In the genomic region with DNA sequence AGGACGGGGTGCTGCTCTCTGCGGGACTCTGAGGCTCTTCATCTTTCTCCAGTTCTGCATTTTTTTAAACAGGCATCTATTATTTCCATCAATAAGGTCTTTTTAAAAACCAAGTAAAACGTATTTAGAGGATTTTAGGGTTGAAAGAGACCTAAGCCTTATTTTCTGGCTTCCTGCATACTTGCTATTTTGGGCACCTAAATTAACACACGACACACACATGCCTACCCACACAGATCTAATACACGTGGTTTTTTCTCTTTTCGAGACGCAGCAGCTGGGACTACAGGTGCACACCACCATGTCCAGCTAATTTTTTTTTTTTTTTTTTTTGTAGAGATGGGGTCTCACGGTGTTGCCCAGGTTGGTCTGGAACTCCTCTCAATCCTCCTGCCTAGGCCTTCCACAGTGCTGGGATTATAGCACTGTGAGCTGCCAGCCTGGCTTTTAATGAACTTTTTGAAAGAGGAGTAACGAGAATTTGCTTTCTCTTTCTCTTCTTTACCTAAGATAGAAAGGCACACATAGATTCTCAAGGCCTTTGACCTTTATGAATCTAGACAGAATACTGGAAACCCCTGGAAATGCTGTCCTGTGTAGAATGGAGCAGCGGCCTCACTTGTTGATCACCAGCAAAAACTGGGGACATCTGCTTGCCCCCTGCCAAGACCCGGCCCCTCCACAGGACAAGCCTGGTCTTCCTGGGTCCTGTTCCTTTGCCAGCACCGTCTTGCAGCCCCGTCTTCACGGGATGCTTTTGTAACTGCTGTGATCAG, we compare ENCODE assay signal across 18 cellular contexts. TPM values are rescaled to one million over a fixed set of nuclear protein-coding genes. Genes with fewer than 3 reads are reported as not detected.
DNase-seq lines count a peak whose midpoint lies in the region; ATAC-seq and TF ChIP-seq lines count a peak whose summit lies in the region.
"Had no signal": no experiment of that assay in that cellular context is flagged by ENCODE, and none has a peak within 500 bp of the region (broad histone marks: within the 10 kb centered on the region; RNA-seq: fewer than 3 reads in every experiment).

No MANE protein-coding gene starts in this region.

- H3K27me3 Mint-ChIP-seq in activated T-cell treated with anti-CD3 and anti-CD28 coated beads, Interleukin-2, amount 50 U/mL, for 72 hours (ENCODE audit: low read depth), result no peaks in the 10 kb centered on the region
- H3K27me3 Mint-ChIP-seq in activated naive CD8-positive, alpha-beta T cell treated with anti-CD3 and anti-CD28 coated beads, Interleukin-2, amount 50 U/mL, for 24 hours, result no peaks in the 10 kb centered on the region
- peaks cover 4% of the 10 kb centered on the region for H3K27me3 Mint-ChIP-seq in progenitor cell of endocrine pancreas

- H3K9me3 Mint-ChIP-seq in activated T-cell treated with anti-CD3 and anti-CD28 coated beads, Interleukin-2, amount 50 U/mL, for 72 hours, result no peaks in the 10 kb centered on the region
- H3K9me3 Mint-ChIP-seq in activated naive CD8-positive, alpha-beta T cell treated with anti-CD3 and anti-CD28 coated beads, Interleukin-2, amount 50 U/mL, for 24 hours, result no peaks in the 10 kb centered on the region
- H3K9me3 Mint-ChIP-seq in progenitor cell of endocrine pancreas (ENCODE audit: low read depth), result no peaks in the 10 kb centered on the region

- peaks cover 0 to 2% of the 10 kb centered on the region in 2 donors for H3K36me3 Mint-ChIP-seq in activated T-cell treated with anti-CD3 and anti-CD28 coated beads, Interleukin-2, amount 50 U/mL, for 72 hours (ENCODE audit: insufficient read depth in 2 of 2)
- H3K36me3 Mint-ChIP-seq in activated naive CD8-positive, alpha-beta T cell treated with anti-CD3 and anti-CD28 coated beads, Interleukin-2, amount 50 U/mL, for 24 hours (ENCODE audit: low read depth), result peaks cover 1% of the 10 kb centered on the region
- H3K36me3 Mint-ChIP-seq in progenitor cell of endocrine pancreas (ENCODE audit: insufficient read depth), result peaks cover 4% of the 10 kb centered on the region

- H3K27ac Mint-ChIP-seq in activated T-cell treated with anti-CD3 and anti-CD28 coated beads, Interleukin-2, amount 50 U/mL, for 72 hours, result peak overlapping the region; percentile 88
- H3K27ac Mint-ChIP-seq in activated naive CD8-positive, alpha-beta T cell treated with anti-CD3 and anti-CD28 coated beads, Interleukin-2, amount 50 U/mL, for 24 hours, result peak overlapping the region; percentile 60
- peak overlapping the region; percentile 34 for H3K27ac Mint-ChIP-seq in progenitor cell of endocrine pancreas

- H3K9me2 ChIP-seq in HCT116 (ENCODE audit: insufficient read depth), result no peaks in the 10 kb centered on the region

- H3K36me3 ChIP-seq in HCT116 (ENCODE audit: control insufficient read depth in 1 of 2, insufficient read depth in 2 of 2, low read length in 2 of 2) (peaks cover 0 to 8% of the 10 kb centered on the region in 2 experiments; a peak in 3 of 4 replicates), colonic mucosa (peaks cover 4% of the 10 kb centered on the region)

- ATAC-seq in activated T-cell treated with anti-CD3 and anti-CD28 coated beads, Interleukin-2, amount 50 U/mL, for 72 hours (replicated peaks in 1 of 2), result no peak
- ATAC-seq in HCT116, result no peak
- no peak for ATAC-seq in activated naive CD8-positive, alpha-beta T cell treated with anti-CD3 and anti-CD28 coated beads, Interleukin-2, amount 50 U/mL, for 24 hours
- ATAC-seq: mucosa of descending colon had no signal

- CTCF ChIA-PET in HCT116 (lab: Charles Lee), result no interaction called here

- H3K4me3 ChIP-seq in HCT116 (replicated peaks in 1 of 2; ENCODE audit: low read depth in 1 of 2, low read length in 2 of 2), result no peak overlapping the region
- no peak overlapping the region for H3K4me3 ChIP-seq in colonic mucosa
- H3K4me3 ChIP-seq: breast epithelium, mucosa of descending colon, transverse colon had no signal

- H3K9me3 ChIP-seq in HCT116 (ENCODE audit: control insufficient read depth in 1 of 2, insufficient read depth in 1 of 2, low read depth in 1 of 2, low read length in 2 of 2) (no peaks in the 10 kb centered on the region), colonic mucosa (no peaks in the 10 kb centered on the region)
- H3K9me3 ChIP-seq: breast epithelium, mucosa of descending colon, transverse colon had no signal

- no peak overlapping the region for H3K4me2 ChIP-seq in HCT116 (ENCODE audit: low read length)

- RAD21 ChIA-PET in HCT116 (lab: Charles Lee; ENCODE audit: low non-redundant PET in 1 of 2, low total read pairs in 2 of 2, uncharacterized antibody in 2 of 2, unreplicated experiment in 2 of 2), result no interaction called here

- H3K4me1 ChIP-seq in HCT116 (ENCODE audit: control insufficient read depth in 1 of 2, insufficient read depth in 2 of 2, low read length in 2 of 2) (no peaks in the 10 kb centered on the region), colonic mucosa (no peaks in the 10 kb centered on the region)
- H3K4me1 ChIP-seq: breast epithelium had no signal

- no peaks in the 10 kb centered on the region for H4K20me1 ChIP-seq in HCT116 (ENCODE audit: insufficient read depth)

- POLR2A ChIA-PET in HCT116 (lab: Charles Lee), result interaction anchor here (1.3 kb wide), 1 partner anchor 14 kb away, joined by 3 read pairs; the partner anchor contains the start of genes ANKS3 and DNAAF8

- intact Hi-C loops in HCT116 (cut with micrococcal nuclease) (no loop called here), colonic mucosa (cut with DNase I) (no loop called here)

- no peaks in the 10 kb centered on the region for H3K79me2 ChIP-seq in HCT116 (ENCODE audit: insufficient read depth, low read length)

- no peak for DNase-seq in activated T-cell treated with anti-CD3 and anti-CD28 coated beads, Interleukin-2, amount 50 U/mL, for 72 hours
- no peak for DNase-seq in activated T-cell treated with anti-CD3 and anti-CD28 coated beads, Interleukin-2, amount 50 U/mL, for 1 hour
- DNase-seq in HCT116 (ENCODE audit: low read depth, low spot score), result no peak
- DNase-seq in activated naive CD8-positive, alpha-beta T cell treated with anti-CD3 and anti-CD28 coated beads, Interleukin-2, amount 50 U/mL, for 24 hours, result no peak
- DNase-seq in progenitor cell of endocrine pancreas (ENCODE audit: low spot score, unreplicated experiment), result no peak
- DNase-seq in stimulated activated CD8-positive, alpha-beta memory T cell treated with anti-CD3 and anti-CD28 coated beads, Interleukin-4, amount 100 ng/mL, for 48 hours, result no peak
- DNase-seq in colonic mucosa, result no peak
- no peak for DNase-seq in NCI-H1417 (lab: John Stamatoyannopoulos, UW)
- DNase-seq: activated effector memory CD4-positive, alpha-beta T cell treated with anti-CD3 and anti-CD28 coated beads, Interleukin-2, amount 50 U/mL, for 16 hours; hippocampal formation; left cardiac atrium; mucosa of descending colon; NCI-H2107; transverse colon had no signal

- TF ChIP-seq CTCF in HCT116 (IDR thresholded peaks at IDR 0.05 in 2 of 3, conservative IDR thresholded peaks at IDR 0.05 in 1 of 3; ENCODE audit: borderline replicate concordance in 1 of 3, insufficient read depth in 1 of 3, low read depth in 2 of 3, low read length in 2 of 3) (no peak), progenitor cell of endocrine pancreas (IDR thresholded peaks at IDR 0.05; ENCODE audit: unreplicated experiment) (no peak), colonic mucosa (IDR thresholded peaks at IDR 0.05) (no peak)

- H3K27ac ChIP-seq in HCT116 (ENCODE audit: low read depth, low read length), result no peak overlapping the region
- no peak overlapping the region for H3K27ac ChIP-seq in colonic mucosa
- H3K27ac ChIP-seq: breast epithelium had no signal

- peak overlapping the region; percentile 39 to 47 for H3K4me3 Mint-ChIP-seq in activated T-cell treated with anti-CD3 and anti-CD28 coated beads, Interleukin-2, amount 50 U/mL, for 72 hours
- peak overlapping the region; percentile 12 for H3K4me3 Mint-ChIP-seq in activated naive CD8-positive, alpha-beta T cell treated with anti-CD3 and anti-CD28 coated beads, Interleukin-2, amount 50 U/mL, for 24 hours
- H3K4me3 Mint-ChIP-seq in progenitor cell of endocrine pancreas (ENCODE audit: low read depth), result no peak overlapping the region

- BruUV-seq in HCT116 (replicated peaks; lab: Mats Ljungman, UMichigan), result TSS peak; percentile 19

- H3K9ac ChIP-seq in HCT116 (ENCODE audit: low read length) (no peak overlapping the region), colonic mucosa (ENCODE audit: low read depth in 2 of 2, low read length in 2 of 2) (no peak overlapping the region)

- no peaks in the 10 kb centered on the region for H3K27me3 ChIP-seq in HCT116 (ENCODE audit: insufficient read depth, low read length)
- no peaks in the 10 kb centered on the region for H3K27me3 ChIP-seq in colonic mucosa
- H3K27me3 ChIP-seq: breast epithelium, transverse colon had no signal

- no peak for TF ChIP-seq POLR2A in HCT116 (IDR thresholded peaks at IDR 0.05; ENCODE audit: borderline replicate concordance, extremely low read depth, insufficient read depth, insufficient read length)

- TF ChIP-seq RAD21 in HCT116 (IDR thresholded peaks at IDR 0.05; ENCODE audit: low read depth), result no peak

- H3K4me1 Mint-ChIP-seq in activated T-cell treated with anti-CD3 and anti-CD28 coated beads, Interleukin-2, amount 50 U/mL, for 72 hours (ENCODE audit: low read depth), result peaks cover 29% of the 10 kb centered on the region
- H3K4me1 Mint-ChIP-seq in activated naive CD8-positive, alpha-beta T cell treated with anti-CD3 and anti-CD28 coated beads, Interleukin-2, amount 50 U/mL, for 24 hours, result peaks cover 20% of the 10 kb centered on the region
- peaks cover 1% of the 10 kb centered on the region for H3K4me1 Mint-ChIP-seq in progenitor cell of endocrine pancreas (ENCODE audit: low read depth)

- no peak overlapping the region for H2AFZ ChIP-seq in HCT116 (ENCODE audit: low read depth, low read length, poor library complexity, severe bottlenecking)

RNA-seq across cellular contexts. Expression of gene DNAAF8, which starts 13.8 kb away (rescaled TPM):
- under 1 TPM in 1 of 2 donors, not detected in 1; 0.48 TPM for total RNA-seq in activated T-cell treated with anti-CD3 and anti-CD28 coated beads, Interleukin-2, amount 50 U/mL, for 72 hours
- total RNA-seq in HCT116 (2021; ENCODE audit: unreplicated experiment) (1.0 TPM), progenitor cell of endocrine pancreas (1.1 TPM in 2 replicates), colonic mucosa (under 1 TPM; 0.61 to 0.69 TPM)
- polyA plus RNA-seq in HCT116 (2012), result 0.39 and 0.72 TPM in 2 replicates
- total RNA-seq: H1 had no signal

RNA-seq across cellular contexts. Expression of gene ANKS3, which starts 14.0 kb away (rescaled TPM):
- 10 to 100 TPM; 18.0 to 20.6 TPM for total RNA-seq in activated T-cell treated with anti-CD3 and anti-CD28 coated beads, Interleukin-2, amount 50 U/mL, for 72 hours
- total RNA-seq in HCT116 (2021; ENCODE audit: unreplicated experiment), result 25.5 TPM
- 10.2 and 11.9 TPM in 2 replicates for polyA plus RNA-seq in HCT116 (2012)
- total RNA-seq in progenitor cell of endocrine pancreas, result 45.0 and 45.3 TPM in 2 replicates
- total RNA-seq in colonic mucosa, result 10 to 100 TPM; 10.1 to 23.2 TPM

RNA-seq across cellular contexts. Expression of gene ZNF500, which starts 18.9 kb away (rescaled TPM):
- total RNA-seq in activated T-cell treated with anti-CD3 and anti-CD28 coated beads, Interleukin-2, amount 50 U/mL, for 72 hours, result 10 to 100 TPM; 14.1 TPM
- 20.1 TPM for total RNA-seq in HCT116 (2021; ENCODE audit: unreplicated experiment)
- polyA plus RNA-seq in HCT116 (2012), result 6.2 and 8.5 TPM in 2 replicates
- total RNA-seq in progenitor cell of endocrine pancreas, result 23.5 and 23.9 TPM in 2 replicates
- total RNA-seq in colonic mucosa, result 10 to 100 TPM; 12.3 to 16.1 TPM

RNA-seq across cellular contexts. Expression of gene SEPTIN12, which starts 40.1 kb away (rescaled TPM):
- not detected for total RNA-seq in activated T-cell treated with anti-CD3 and anti-CD28 coated beads, Interleukin-2, amount 50 U/mL, for 72 hours
- total RNA-seq in HCT116 (2021; ENCODE audit: unreplicated experiment) (not detected), progenitor cell of endocrine pancreas (0.78 TPM in 1 of 2 replicates, not detected in the other), colonic mucosa (not detected)
- polyA plus RNA-seq in HCT116 (2012), result 0.10 TPM in 1 of 2 replicates, not detected in the other
- total RNA-seq: breast epithelium, H1, left cardiac atrium, pulmonary artery endothelial cell, RPMI7951, transverse colon had no signal

RNA-seq across cellular contexts. Expression of gene SMIM22, which starts 47.1 kb away (rescaled TPM):
- total RNA-seq in activated T-cell treated with anti-CD3 and anti-CD28 coated beads, Interleukin-2, amount 50 U/mL, for 72 hours, result not detected
- total RNA-seq in HCT116 (2021; ENCODE audit: unreplicated experiment), result 3.3 TPM
- 3.8 and 5.2 TPM in 2 replicates for polyA plus RNA-seq in HCT116 (2012)
- not detected in 2 replicates for total RNA-seq in progenitor cell of endocrine pancreas
- total RNA-seq in colonic mucosa, result 100 to 1,000 TPM; 361 to 457 TPM
- total RNA-seq: H1, left cardiac atrium, pulmonary artery endothelial cell, RPMI7951 had no signal
- polyA plus RNA-seq: H1 had no signal

Comparison
In these comparisons a context has a peak if more than half of its experiments do, and no peak if none do; other contexts are left out.
1. H3K27ac Mint-ChIP-seq: peak in every context shown above with its lines; median percentile 88 in activated T-cell treated with anti-CD3 and anti-CD28 coated beads, Interleukin-2, amount 50 U/mL, for 72 hours; 60 in activated naive CD8-positive, alpha-beta T cell treated with anti-CD3 and anti-CD28 coated beads, Interleukin-2, amount 50 U/mL, for 24 hours; 34 in progenitor cell of endocrine pancreas.